ENCODE assay signal across 14 cellular contexts in genomic region chr1:5649166-5649551, GRCh38.
DNase-seq lines count a peak whose midpoint lies in the region; ATAC-seq, FAIRE-seq and TF ChIP-seq lines count a peak whose summit lies in the region.
"Had no signal": no experiment of that assay in that cellular context is flagged by ENCODE, and none has a peak within 500 bp of the region (broad histone marks: within the 10 kb centered on the region; RNA-seq: fewer than 3 reads in every experiment).

No MANE protein-coding gene starts in this region.

- CTCF ChIA-PET in activated CD4-positive, alpha-beta memory T cell treated with anti-CD3 and anti-CD28 coated beads, Interleukin-2, amount 10 ng/mL, durations not matched to agents 7 days and 5 days (lab: Charles Lee), result no interaction called here
- CTCF ChIA-PET in activated CD4-positive, alpha-beta memory T cell treated with anti-CD3 and anti-CD28 coated beads for 36 hours (lab: Charles Lee), result no interaction called here

- H4K8ac ChIP-seq in neuronal stem cell (ENCODE audit: low read depth, low read length), result no peak overlapping the region

- no peak overlapping the region for H2BK5ac ChIP-seq in neuronal stem cell (ENCODE audit: low read length)

- H3K4me3 ChIP-seq in RWPE2 (ENCODE audit: severe bottlenecking), result no peak overlapping the region
- H3K4me3 ChIP-seq in neuronal stem cell (ENCODE audit: low read length in 2 of 2), result no peak overlapping the region

- no peak overlapping the region for H2BK120ac ChIP-seq in neuronal stem cell (ENCODE audit: low read depth, low read length)

- no peaks in the 10 kb centered on the region for H3K4me1 Mint-ChIP-seq in activated CD4-positive, alpha-beta memory T cell treated with anti-CD3 and anti-CD28 coated beads, Interleukin-2, amount 10 ng/mL, durations not matched to agents 7 days and 5 days
- peaks cover 2% of the 10 kb centered on the region for H3K4me1 Mint-ChIP-seq in activated CD4-positive, alpha-beta memory T cell treated with anti-CD3 and anti-CD28 coated beads for 36 hours (ENCODE audit: low read depth)

- no peak overlapping the region for H3K18ac ChIP-seq in neuronal stem cell (ENCODE audit: low read length)

- H3K27me3 Mint-ChIP-seq in activated CD4-positive, alpha-beta memory T cell treated with anti-CD3 and anti-CD28 coated beads, Interleukin-2, amount 10 ng/mL, durations not matched to agents 7 days and 5 days, result peaks cover 6% of the 10 kb centered on the region
- H3K27me3 Mint-ChIP-seq in activated CD4-positive, alpha-beta memory T cell treated with anti-CD3 and anti-CD28 coated beads for 36 hours, result peaks cover 17% of the 10 kb centered on the region

- H3K36me3 Mint-ChIP-seq in activated CD4-positive, alpha-beta memory T cell treated with anti-CD3 and anti-CD28 coated beads, Interleukin-2, amount 10 ng/mL, durations not matched to agents 7 days and 5 days (ENCODE audit: low read depth), result no peaks in the 10 kb centered on the region
- no peaks in the 10 kb centered on the region for H3K36me3 Mint-ChIP-seq in activated CD4-positive, alpha-beta memory T cell treated with anti-CD3 and anti-CD28 coated beads for 36 hours
- H3K36me3 Mint-ChIP-seq: CD4-positive, CD25-positive, alpha-beta regulatory T cell had no signal

- H3K27me3 ChIP-seq in RWPE2 (ENCODE audit: insufficient read depth, poor library complexity, severe bottlenecking) (no peaks in the 10 kb centered on the region), neuronal stem cell (ENCODE audit: control insufficient read depth in 3 of 3, insufficient read depth in 3 of 3, low read depth in 1 of 3, low read length in 3 of 3) (peaks cover 0 to 27% (median 0%) of the 10 kb centered on the region in 3 experiments)

- H3K36me3 ChIP-seq in RWPE2 (ENCODE audit: low read depth) (no peaks in the 10 kb centered on the region), neuronal stem cell (replicated peaks in 1 of 2; ENCODE audit: control insufficient read depth in 2 of 2, insufficient read depth in 2 of 2, low read length in 2 of 2) (no peaks in the 10 kb centered on the region)

- H2BK12ac ChIP-seq in neuronal stem cell (ENCODE audit: low read length), result no peak overlapping the region

- H3K27ac Mint-ChIP-seq in activated CD4-positive, alpha-beta memory T cell treated with anti-CD3 and anti-CD28 coated beads, Interleukin-2, amount 10 ng/mL, durations not matched to agents 7 days and 5 days, result no peak overlapping the region
- no peak overlapping the region for H3K27ac Mint-ChIP-seq in activated CD4-positive, alpha-beta memory T cell treated with anti-CD3 and anti-CD28 coated beads for 36 hours
- H3K27ac Mint-ChIP-seq: H9 had no signal

- WGBS in neuronal stem cell (ENCODE audit: extremely low coverage in 2 of 2, insufficient read length in 2 of 2, insufficient replicate concordance in 1 of 2), 2 donors, result no CpG with 5 or more reads among the region's 4 CpGs

- no peak overlapping the region for H4K91ac ChIP-seq in neuronal stem cell (ENCODE audit: low read depth, low read length, poor library complexity)

- no peak for TF ChIP-seq CTCF in RWPE2 (IDR thresholded peaks at IDR 0.05; ENCODE audit: poor library complexity, severe bottlenecking)

- no peak overlapping the region for H3K9ac ChIP-seq in neuronal stem cell (ENCODE audit: low read depth, low read length, poor library complexity)

- peak overlapping the region; percentile 60 for H2AK5ac ChIP-seq in neuronal stem cell (ENCODE audit: low read depth, low read length)

- ATAC-seq in RWPE2 (ENCODE audit: low read depth), result no peak

- no peak overlapping the region for H3K4me3 Mint-ChIP-seq in activated CD4-positive, alpha-beta memory T cell treated with anti-CD3 and anti-CD28 coated beads, Interleukin-2, amount 10 ng/mL, durations not matched to agents 7 days and 5 days
- H3K4me3 Mint-ChIP-seq in activated CD4-positive, alpha-beta memory T cell treated with anti-CD3 and anti-CD28 coated beads for 36 hours, result no peak overlapping the region
- H3K4me3 Mint-ChIP-seq: CD4-positive, CD25-positive, alpha-beta regulatory T cell; H9 had no signal

- FAIRE-seq in HTR-8/SVneo (lab: Jason Lieb, UNC), result no peak
- FAIRE-seq: GM18507 had no signal

- no peak overlapping the region for H3K23ac ChIP-seq in neuronal stem cell (ENCODE audit: low read depth, low read length, poor library complexity)

- peak overlapping the region; percentile 31 for H2BK15ac ChIP-seq in neuronal stem cell (ENCODE audit: low read length)

- H2AFZ ChIP-seq in neuronal stem cell (ENCODE audit: low read length), result no peak overlapping the region

- no peaks in the 10 kb centered on the region for H3K79me1 ChIP-seq in neuronal stem cell (ENCODE audit: low read depth, low read length)

- no peak overlapping the region for H3K4me2 ChIP-seq in neuronal stem cell (ENCODE audit: insufficient read depth, low read length, poor library complexity, severe bottlenecking)

- peak overlapping the region; percentile 32 for H3K27ac ChIP-seq in RWPE2 (ENCODE audit: poor library complexity, severe bottlenecking)
- no peak overlapping the region for H3K27ac ChIP-seq in neuronal stem cell (replicated peaks; ENCODE audit: low read length)
- H3K27ac ChIP-seq: 22Rv1 had no signal

- H3K4me1 ChIP-seq in RWPE2 (ENCODE audit: insufficient read depth, poor library complexity, severe bottlenecking) (peaks cover 18% of the 10 kb centered on the region), neuronal stem cell (ENCODE audit: control insufficient read depth in 2 of 2, insufficient read depth in 1 of 2, low read depth in 1 of 2, low read length in 2 of 2) (peaks cover 0 to 6% of the 10 kb centered on the region in 2 donors)

- no peak overlapping the region for H3K4ac ChIP-seq in neuronal stem cell (ENCODE audit: low read length)

- DNase-seq in activated CD4-positive, alpha-beta memory T cell treated with anti-CD3 and anti-CD28 coated beads, Interleukin-2, amount 10 ng/mL, durations not matched to agents 7 days and 5 days, result peak; percentile 1
- DNase-seq in activated CD4-positive, alpha-beta memory T cell treated with anti-CD3 and anti-CD28 coated beads for 36 hours, result no peak
- DNase-seq in RWPE2 (ENCODE audit: low spot score) (no peak), neuronal stem cell (ENCODE audit: low spot score) (no peak), ecto neural progenitor cell (ENCODE audit: low spot score) (no peak), HTR-8/SVneo (ENCODE audit: insufficient read length, low spot score) (no peak)
- no peak for DNase-seq in stimulated activated naive CD4-positive, alpha-beta T cell treated with Interleukin-2 at 50 U/mL for 16 hours (lab: John Stamatoyannopoulos, UW)
- DNase-seq: CD4-positive, CD25-positive, alpha-beta regulatory T cell; DMS53; GF-D8; GOT3 had no signal

- H3K9me3 Mint-ChIP-seq in activated CD4-positive, alpha-beta memory T cell treated with anti-CD3 and anti-CD28 coated beads, Interleukin-2, amount 10 ng/mL, durations not matched to agents 7 days and 5 days, result peaks cover 4% of the 10 kb centered on the region
- peaks cover 7% of the 10 kb centered on the region for H3K9me3 Mint-ChIP-seq in activated CD4-positive, alpha-beta memory T cell treated with anti-CD3 and anti-CD28 coated beads for 36 hours

- intact Hi-C loops in activated CD4-positive, alpha-beta memory T cell treated with anti-CD3 and anti-CD28 coated beads for 36 hours (cut with micrococcal nuclease), result no loop called here

- no peak overlapping the region for H3K14ac ChIP-seq in neuronal stem cell (ENCODE audit: low read length)

- POLR2A ChIA-PET in activated CD4-positive, alpha-beta memory T cell treated with anti-CD3 and anti-CD28 coated beads, Interleukin-2, amount 10 ng/mL, durations not matched to agents 7 days and 5 days (lab: Charles Lee), result no interaction called here
- POLR2A ChIA-PET in activated CD4-positive, alpha-beta memory T cell treated with anti-CD3 and anti-CD28 coated beads for 36 hours (lab: Charles Lee), result no interaction called here

- no peaks in the 10 kb centered on the region for H3K9me3 ChIP-seq in RWPE2 (ENCODE audit: severe bottlenecking)
- peaks cover 0 to 3% of the 10 kb centered on the region in 2 donors for H3K9me3 ChIP-seq in neuronal stem cell (replicated peaks in 1 of 2; ENCODE audit: control insufficient read depth in 2 of 2, insufficient read depth in 1 of 2, low read depth in 1 of 2, low read length in 2 of 2)
